ENCODE assay signal across 25 cellular contexts in the genomic region with DNA sequence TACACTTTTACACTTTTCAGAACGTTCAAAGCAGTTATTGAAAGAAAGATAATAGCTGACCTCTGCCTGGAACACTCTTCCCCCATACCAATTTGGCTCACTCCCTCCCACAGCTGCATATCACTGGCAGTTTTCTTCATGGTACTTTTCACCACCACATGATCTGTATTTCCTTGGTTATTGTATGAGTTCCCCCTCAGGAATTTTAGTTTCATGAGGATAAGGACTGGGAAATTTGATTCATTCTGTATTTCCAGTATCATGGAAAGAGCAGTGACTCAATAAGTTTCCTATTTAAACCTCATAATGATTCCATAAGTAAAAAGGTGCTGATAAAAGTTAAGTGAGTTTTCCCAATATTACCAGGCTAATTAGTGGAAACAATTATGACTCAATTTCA. TPM values are rescaled to one million over a fixed set of nuclear protein-coding genes. Genes with fewer than 3 reads are reported as not detected.
A peak's percentile ranks its signal among the peaks of the same experiment; 100 is the strongest.
DNase-seq lines count a peak whose midpoint lies in the region; ATAC-seq and TF ChIP-seq lines count a peak whose summit lies in the region.
"Had no signal": no experiment of that assay in that cellular context is flagged by ENCODE, and none has a peak within 500 bp of the region (broad histone marks: within the 10 kb centered on the region; RNA-seq: fewer than 3 reads in every experiment).

No MANE protein-coding gene starts in this region.

- H3K4me1 Mint-ChIP-seq in GM23338 = peaks cover 13% of the 10 kb centered on the region; the same call in 2 of the 3 replicates
- H3K4me1 Mint-ChIP-seq: activated CD4-positive, alpha-beta T cell treated with anti-CD3 and anti-CD28 coated beads, Interleukin-2, amount 10 ng/mL, durations not matched to agents 7 days and 5 days; activated CD8-positive, alpha-beta memory T cell treated with anti-CD3 and anti-CD28 coated beads, Interleukin-2, amount 10 ng/mL, durations not matched to agents 7 days and 5 days; activated naive CD8-positive, alpha-beta T cell treated with anti-CD3 and anti-CD28 coated beads, Interleukin-2, amount 10 ng/mL, durations not matched to agents 7 days and 5 days; CD4-positive, CD25-positive, alpha-beta regulatory T cell had no signal

- no peaks in the 10 kb centered on the region for H3K27me3 Mint-ChIP-seq in GM23338 (ENCODE audit: insufficient read depth, low read depth, poor library complexity)
- H3K27me3 Mint-ChIP-seq: activated CD4-positive, alpha-beta T cell treated with anti-CD3 and anti-CD28 coated beads, Interleukin-2, amount 10 ng/mL, durations not matched to agents 7 days and 5 days; activated CD8-positive, alpha-beta memory T cell treated with anti-CD3 and anti-CD28 coated beads, Interleukin-2, amount 10 ng/mL, durations not matched to agents 7 days and 5 days; activated naive CD8-positive, alpha-beta T cell treated with anti-CD3 and anti-CD28 coated beads, Interleukin-2, amount 10 ng/mL, durations not matched to agents 7 days and 5 days; CD4-positive, CD25-positive, alpha-beta regulatory T cell had no signal

- H3K4me3 ChIP-seq in GM23338 = no peak overlapping the region
- H3K4me3 ChIP-seq in fibroblast of mammary gland (ENCODE audit: control insufficient read depth, low read depth, low read length) = no peak overlapping the region
- H3K4me3 ChIP-seq in osteoblast (ENCODE audit: insufficient read depth, low read length) = no peak overlapping the region
- H3K4me3 ChIP-seq: colonic mucosa, heart right ventricle, left ventricle myocardium inferior, prostate gland had no signal

- H3K79me2 ChIP-seq in GM23338 (replicated peaks; ENCODE audit: insufficient read depth) = no peaks in the 10 kb centered on the region
- no peaks in the 10 kb centered on the region for H3K79me2 ChIP-seq in osteoblast (ENCODE audit: insufficient read depth, low read length)

- ATAC-seq in GM23338 = no peak
- ATAC-seq: activated CD8-positive, alpha-beta memory T cell treated with anti-CD3 and anti-CD28 coated beads, Interleukin-2, amount 10 ng/mL, durations not matched to agents 7 days and 5 days; heart right ventricle had no signal

- H3K4me3 Mint-ChIP-seq in GM23338 = no peak overlapping the region
- H3K4me3 Mint-ChIP-seq: activated CD4-positive, alpha-beta T cell treated with anti-CD3 and anti-CD28 coated beads, Interleukin-2, amount 10 ng/mL, durations not matched to agents 7 days and 5 days; activated CD8-positive, alpha-beta memory T cell treated with anti-CD3 and anti-CD28 coated beads, Interleukin-2, amount 10 ng/mL, durations not matched to agents 7 days and 5 days; activated naive CD8-positive, alpha-beta T cell treated with anti-CD3 and anti-CD28 coated beads, Interleukin-2, amount 10 ng/mL, durations not matched to agents 7 days and 5 days; activated T-helper 1 cell treated with anti-CD3 and anti-CD28 coated beads, Interleukin-12 subunit alpha, Interleukin-12 subunit beta, Interleukin-2, Interleukin-4 antibody, amounts not matched to agents 30 ng/mL and 10 ng/mL and 1 ng/mL, durations not matched to agents 14 hours and 24 hours and 36 hours; CD4-positive, CD25-positive, alpha-beta regulatory T cell; T-helper 1 cell treated with Interleukin-12 subunit alpha and Interleukin-12 subunit beta and Interleukin-4 antibody, amounts not matched to agents 30 μg/mL and 1 μg/mL, for 36 hours had no signal

- H3K27ac ChIP-seq in GM23338 (ENCODE audit: low read depth) (no peak overlapping the region), osteoblast (ENCODE audit: low read depth, low read length) (peak overlapping the region; percentile 22)
- H3K27ac ChIP-seq: brain microvascular endothelial cell, colonic mucosa, heart right ventricle, left ventricle myocardium inferior, prostate gland had no signal

- H2AFZ ChIP-seq in GM23338 (no peak overlapping the region), osteoblast (ENCODE audit: low read length) (no peak overlapping the region)

- no peaks in the 10 kb centered on the region for H3K36me3 Mint-ChIP-seq in GM23338 (ENCODE audit: low read depth)
- H3K36me3 Mint-ChIP-seq: activated CD8-positive, alpha-beta memory T cell treated with anti-CD3 and anti-CD28 coated beads, Interleukin-2, amount 10 ng/mL, durations not matched to agents 7 days and 5 days; activated naive CD8-positive, alpha-beta T cell treated with anti-CD3 and anti-CD28 coated beads, Interleukin-2, amount 10 ng/mL, durations not matched to agents 7 days and 5 days; CD4-positive, CD25-positive, alpha-beta regulatory T cell had no signal

- H3K9me2 ChIP-seq in GM23338 (ENCODE audit: insufficient read depth) = no peaks in the 10 kb centered on the region

- DNase-seq in GM23338 (ENCODE audit: low spot score) (no peak), RPMI7951 (ENCODE audit: low read depth) (peak; percentile 74), fibroblast of mammary gland (ENCODE audit: low read depth) (peak; percentile 72), osteoblast (ENCODE audit: insufficient read length, low spot score, missing footprints) (no peak), Kasumi-1 (lab: John Stamatoyannopoulos, UW) (no peak), HuH-7.5 (ENCODE audit: low spot score) (no peak), T-helper 9 cell (no peak)
- DNase-seq: activated CD4-positive, alpha-beta T cell treated with anti-CD3 and anti-CD28 coated beads, Interleukin-2, amount 10 ng/mL, durations not matched to agents 7 days and 5 days; activated CD8-positive, alpha-beta memory T cell treated with anti-CD3 and anti-CD28 coated beads, Interleukin-2, amount 10 ng/mL, durations not matched to agents 7 days and 5 days; activated naive CD8-positive, alpha-beta T cell treated with anti-CD3 and anti-CD28 coated beads, Interleukin-2, amount 10 ng/mL, durations not matched to agents 7 days and 5 days; brain microvascular endothelial cell; CD4-positive, CD25-positive, alpha-beta regulatory T cell; colonic mucosa; heart right ventricle; left ventricle myocardium inferior; NCI-H1092 treated with DMSO at 0.1 percent for 48 hours; NCI-H1930; NCI-H2227 treated with DMSO at 0.1 percent for 48 hours; NCI-H82; OCI-M1; SIG-M5 had no signal

- H3F3A ChIP-seq in GM23338 (replicated peaks; ENCODE audit: low read depth) = no peaks in the 10 kb centered on the region

- no peaks in the 10 kb centered on the region for H3K9me3 ChIP-seq in osteoblast (ENCODE audit: low read depth, low read length)
- H3K9me3 ChIP-seq: colonic mucosa, prostate gland had no signal

- H3K27ac Mint-ChIP-seq in GM23338 = peak overlapping the region; percentile 5
- H3K27ac Mint-ChIP-seq: activated CD4-positive, alpha-beta T cell treated with anti-CD3 and anti-CD28 coated beads, Interleukin-2, amount 10 ng/mL, durations not matched to agents 7 days and 5 days; activated CD8-positive, alpha-beta memory T cell treated with anti-CD3 and anti-CD28 coated beads, Interleukin-2, amount 10 ng/mL, durations not matched to agents 7 days and 5 days; activated naive CD8-positive, alpha-beta T cell treated with anti-CD3 and anti-CD28 coated beads, Interleukin-2, amount 10 ng/mL, durations not matched to agents 7 days and 5 days; activated T-helper 1 cell treated with anti-CD3 and anti-CD28 coated beads, Interleukin-12 subunit alpha, Interleukin-12 subunit beta, Interleukin-2, Interleukin-4 antibody, amounts not matched to agents 30 ng/mL and 10 ng/mL and 1 ng/mL, durations not matched to agents 14 hours and 24 hours and 36 hours; CD4-positive, CD25-positive, alpha-beta regulatory T cell; T-helper 1 cell treated with Interleukin-12 subunit alpha and Interleukin-12 subunit beta and Interleukin-4 antibody, amounts not matched to agents 30 μg/mL and 1 μg/mL, for 36 hours had no signal

- no peaks in the 10 kb centered on the region for H4K20me1 ChIP-seq in GM23338 (replicated peaks; ENCODE audit: insufficient read depth)
- H4K20me1 ChIP-seq in osteoblast (ENCODE audit: insufficient read depth, low read length) = no peaks in the 10 kb centered on the region

- TF ChIP-seq CTCF in GM23338 (conservative IDR thresholded peaks at IDR 0.05; ENCODE audit: low read depth in 2 of 2) = no peak
- no peak for TF ChIP-seq CTCF in fibroblast of mammary gland (conservative IDR thresholded peaks at IDR 0.05; ENCODE audit: control insufficient read depth, insufficient read depth, low read depth, low read length)
- no peak for TF ChIP-seq CTCF in osteoblast (IDR thresholded peaks at IDR 0.05; ENCODE audit: extremely low read depth, low read depth, low read length)

- H3K9me3 Mint-ChIP-seq in GM23338 = no peaks in the 10 kb centered on the region
- H3K9me3 Mint-ChIP-seq: activated CD4-positive, alpha-beta T cell treated with anti-CD3 and anti-CD28 coated beads, Interleukin-2, amount 10 ng/mL, durations not matched to agents 7 days and 5 days; activated naive CD8-positive, alpha-beta T cell treated with anti-CD3 and anti-CD28 coated beads, Interleukin-2, amount 10 ng/mL, durations not matched to agents 7 days and 5 days; activated T-helper 1 cell treated with anti-CD3 and anti-CD28 coated beads, Interleukin-12 subunit alpha, Interleukin-12 subunit beta, Interleukin-2, Interleukin-4 antibody, amounts not matched to agents 30 ng/mL and 10 ng/mL and 1 ng/mL, durations not matched to agents 14 hours and 24 hours and 36 hours; T-helper 1 cell treated with Interleukin-12 subunit alpha and Interleukin-12 subunit beta and Interleukin-4 antibody, amounts not matched to agents 30 μg/mL and 1 μg/mL, for 36 hours had no signal

- no peak overlapping the region for H3K4me2 ChIP-seq in GM23338
- H3K4me2 ChIP-seq in osteoblast (ENCODE audit: insufficient read depth, low read length) = no peak overlapping the region

- no peaks in the 10 kb centered on the region for H3K36me3 ChIP-seq in GM23338 (ENCODE audit: insufficient read depth)
- no peaks in the 10 kb centered on the region for H3K36me3 ChIP-seq in osteoblast (ENCODE audit: insufficient read depth, low read length)
- H3K36me3 ChIP-seq: brain microvascular endothelial cell, colonic mucosa, heart right ventricle, left ventricle myocardium inferior, prostate gland had no signal

- H3K4me1 ChIP-seq in GM23338 (ENCODE audit: insufficient read depth) (peaks cover 16% of the 10 kb centered on the region), osteoblast (ENCODE audit: insufficient read depth, low read length) (peaks cover 7% of the 10 kb centered on the region)
- H3K4me1 ChIP-seq: colonic mucosa, heart right ventricle, prostate gland had no signal

- H3K27me3 ChIP-seq in GM23338 (ENCODE audit: insufficient read depth) (no peaks in the 10 kb centered on the region), osteoblast (ENCODE audit: insufficient read depth, low read length) (no peaks in the 10 kb centered on the region)
- H3K27me3 ChIP-seq: brain microvascular endothelial cell, colonic mucosa, heart right ventricle had no signal

TF ChIP-seq in GM23338, 12 proteins besides CTCF, POLR2A, EP300 and RAD21 (continues in another document):
- no peak for TF ChIP-seq ZNF114 (CRISPR knock-in tag; IDR thresholded peaks at IDR 0.05)
- TF ChIP-seq EZH2phosphoT487 (IDR thresholded peaks at IDR 0.05; ENCODE audit: unreplicated experiment) = no peak

RNA-seq across cellular contexts. Expression of gene HTR1B, which starts 16.0 kb away (rescaled TPM):
- 0.21 and 0.58 TPM in 2 replicates for total RNA-seq in GM23338 (2014; rRNA removed; shearing (Covaris generic))
- 0.10 and 0.19 TPM in 2 replicates for polyA plus RNA-seq in GM23338 (2016; fragmentation: Nextera tagmentation; extraction: Ambion mirVana)
- 0.68 and 0.72 TPM in 2 replicates for total RNA-seq in RPMI7951 (2014; rRNA removed; shearing (Covaris generic))
- total RNA-seq in osteoblast = not detected in 2 replicates
- total RNA-seq: activated CD4-positive, alpha-beta T cell treated with anti-CD3 and anti-CD28 coated beads, Interleukin-2, amount 10 ng/mL, durations not matched to agents 7 days and 5 days; activated CD8-positive, alpha-beta memory T cell treated with anti-CD3 and anti-CD28 coated beads, Interleukin-2, amount 10 ng/mL, durations not matched to agents 7 days and 5 days; activated naive CD8-positive, alpha-beta T cell treated with anti-CD3 and anti-CD28 coated beads, Interleukin-2, amount 10 ng/mL, durations not matched to agents 7 days and 5 days; activated T-helper 1 cell treated with anti-CD3 and anti-CD28 coated beads, Interleukin-12 subunit alpha, Interleukin-12 subunit beta, Interleukin-2, Interleukin-4 antibody, amounts not matched to agents 30 ng/mL and 10 ng/mL and 1 ng/mL, durations not matched to agents 14 hours and 24 hours and 36 hours; CD4-positive, CD25-positive, alpha-beta regulatory T cell; G401; left ventricle myocardium inferior had no signal
- polyA plus RNA-seq: CD4-positive, CD25-positive, alpha-beta regulatory T cell had no signal

Comparison
In these comparisons a context has a peak if more than half of its experiments do, and no peak if none do; other contexts are left out.
1. DNase-seq: peak in RPMI7951 (single experiment) and fibroblast of mammary gland (single experiment); none in GM23338 (single experiment), osteoblast (single experiment), Kasumi-1 (0 of 2), HuH-7.5 (single experiment) and T-helper 9 cell (single experiment).